In the genomic region with DNA sequence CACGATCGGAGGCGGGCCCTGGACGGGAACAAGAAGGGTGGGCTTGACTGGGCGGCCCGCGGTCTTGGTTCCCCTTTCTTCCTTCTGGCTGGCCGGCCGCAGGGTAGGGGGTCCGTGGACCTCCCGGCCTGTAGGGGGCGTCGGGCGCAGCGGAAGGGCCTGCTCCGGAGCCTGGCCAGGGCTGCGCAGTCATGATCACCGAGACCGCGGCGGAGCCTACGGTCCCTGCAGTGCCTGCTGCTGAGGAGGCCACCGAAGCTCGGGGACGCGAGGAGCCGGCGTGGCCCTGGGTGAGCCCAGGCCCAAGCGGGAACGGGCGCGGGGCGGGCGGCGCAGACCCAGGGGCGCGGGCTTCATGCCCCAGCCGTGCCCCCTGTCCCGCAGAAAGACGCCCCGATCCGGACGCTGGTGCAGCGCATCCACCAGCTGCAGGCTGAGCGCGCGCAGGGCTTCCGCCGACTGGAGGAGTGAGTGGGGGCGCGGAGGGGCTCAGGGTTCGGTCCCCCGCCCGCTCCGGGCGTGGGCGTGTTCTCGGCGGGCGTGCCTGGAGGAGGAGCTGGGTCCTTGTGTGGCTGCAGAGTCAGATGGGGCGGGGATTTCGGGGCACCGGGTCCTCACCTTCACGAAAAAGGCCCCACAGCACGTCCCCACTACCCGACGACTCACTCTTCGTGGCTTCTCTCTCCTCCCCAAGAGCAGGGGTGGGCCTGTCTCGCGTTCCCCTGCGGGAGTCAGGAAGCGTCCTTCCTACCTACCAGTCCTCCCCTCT, we compare ENCODE assay signal across 8 cellular contexts. TPM values are rescaled to one million over a fixed set of nuclear protein-coding genes. Genes with fewer than 3 reads are reported as not detected.
DNase-seq lines count a peak whose midpoint lies in the region; ATAC-seq, FAIRE-seq and TF ChIP-seq lines count a peak whose summit lies in the region.

A gene (plus strand): TSS at position 188 of the 769 bp plus-strand sequence. CDS start 4 bp downstream, at position 192.

- peaks cover 5% of the 10 kb centered on the region for H3K79me2 ChIP-seq in mammary epithelial cell (ENCODE audit: insufficient read depth, low read length)

- peak within 1 kb of the TSS; percentile 86 to 96 (median 92) for H3K4me3 Mint-ChIP-seq in immature natural killer cell

- POLR2A ChIA-PET in A549 (lab: Yijun Ruan, JAX): interaction anchor here (0.5 to 3.1 kb wide), 11 partner anchors 10 to 331 kb away, joined by 3 to 31 read pairs (median 3); a partner anchor contains a TSS

- H3K9me3 Mint-ChIP-seq in immature natural killer cell: no peaks in the 10 kb centered on the region

- in situ Hi-C loops in mammary epithelial cell (cut with MboI; ENCODE audit: low sequenced_read_pairs in 2 of 2): loop anchor here in 1 of 2 donors (10.0 kb wide), 1 partner anchor 134 kb away; no protein-coding TSS in a partner anchor

- no TSS peak for BruUV-seq in mammary epithelial cell (replicated peaks; lab: Mats Ljungman, UMichigan)

- no peak for FAIRE-seq in A549 (lab: Jason Lieb, UNC)

- dilution Hi-C loops in mammary epithelial cell (cut with HindIII; ENCODE audit: low sequenced_read_pairs): loop anchor here (5.0 kb wide), 5 partner anchors 54 to 169 kb away; no protein-coding TSS in a partner anchor

- H3K36me3 ChIP-seq in WERI-Rb-1: peaks cover 18% of the 10 kb centered on the region
- H3K36me3 ChIP-seq in mammary epithelial cell (ENCODE audit: insufficient read depth, low read length): peaks cover 2% of the 10 kb centered on the region
- peaks cover 0 to 23% (median 13%) of the 10 kb centered on the region in 6 donors for H3K36me3 ChIP-seq in spleen

- TF ChIP-seq CTCF in A549 (IDR thresholded peaks at IDR 0.05): peak; percentile 74
- TF ChIP-seq CTCF in WERI-Rb-1 (IDR thresholded peaks at IDR 0.05; ENCODE audit: low read depth, low read length): peak; percentile 86
- TF ChIP-seq CTCF in mammary epithelial cell (conservative IDR thresholded peaks at IDR 0.05 in 1 of 2, IDR thresholded peaks at IDR 0.05 in 1 of 2; ENCODE audit: extremely low read depth in 1 of 2, insufficient read depth in 1 of 2, low read depth in 1 of 2, low read length in 2 of 2): peak; percentile 69 to 85
- peak; percentile 78 to 97 (median 94) for TF ChIP-seq CTCF in spleen (IDR thresholded peaks at IDR 0.05 in 8 of 11, conservative IDR thresholded peaks at IDR 0.05 in 3 of 11)

- TF ChIP-seq RAD21 in A549 (conservative IDR thresholded peaks at IDR 0.05 in 1 of 2, IDR thresholded peaks at IDR 0.05 in 1 of 2): no peak; a peak in 1 of 5 replicates

- CTCF ChIA-PET in A549 (lab: Yijun Ruan, JAX): interaction anchor here (0.5 to 3.6 kb wide), 49 partner anchors 9 to 398 kb away, joined by 3 to 22 read pairs (median 4); a partner anchor contains a TSS
- CTCF ChIA-PET in mammary epithelial cell (lab: Charles Lee; ENCODE audit: low non-redundant PET): interaction anchor here (0.6 to 1.4 kb wide), 3 partner anchors 63 to 86 kb away, joined by 3 to 10 read pairs (median 3); no protein-coding TSS in a partner anchor

- no peaks in the 10 kb centered on the region for H4K20me1 ChIP-seq in mammary epithelial cell (ENCODE audit: insufficient read depth, low read length)

- H3K27me3 ChIP-seq in WERI-Rb-1 (ENCODE audit: insufficient read depth, low read depth, severe bottlenecking) (no peaks in the 10 kb centered on the region), mammary epithelial cell (ENCODE audit: insufficient read depth, low read length) (no peaks in the 10 kb centered on the region), spleen (replicated peaks in 1 of 7) (no peaks in the 10 kb centered on the region)

- ATAC-seq in A549: peak; percentile 75 to 85
- peak; percentile 72 for ATAC-seq in GM18519 (IDR thresholded peaks at IDR 0.05; ENCODE audit: low FRiP score, unreplicated experiment)
- ATAC-seq in HG03060 (IDR thresholded peaks at IDR 0.05; ENCODE audit: low read depth, unreplicated experiment): peak; percentile 43

- DNase-seq in A549 (ENCODE audit: low read depth in 1 of 2, low spot score in 1 of 2) (peak in 1 of 2 experiments; percentile 83), NCI-H2196 treated with DMSO at 0.1 percent for 48 hours (lab: John Stamatoyannopoulos, UW; ENCODE audit: unreplicated experiment) (peak; percentile 51), WERI-Rb-1 (peak; percentile 90), mammary epithelial cell (peak; percentile 66), immature natural killer cell (peak; percentile 82 to 85 (median 83)), spleen (peak; percentile 98)

- H3K4me3 ChIP-seq in A549 (peak within 1 kb of the TSS; percentile 96), WERI-Rb-1 (ENCODE audit: low read depth, low read length) (peak within 1 kb of the TSS; percentile 74), mammary epithelial cell (replicated peaks in 1 of 3; ENCODE audit: insufficient read depth in 1 of 3, low read depth in 2 of 3, low read length in 3 of 3) (peak within 1 kb of the TSS; percentile 72 to 89 (median 83)), spleen (peak within 1 kb of the TSS; percentile 77 to 98 (median 94))

- H3K4me2 ChIP-seq in A549: peak within 1 kb of the TSS; percentile 100
- H3K4me2 ChIP-seq in mammary epithelial cell (ENCODE audit: insufficient read depth, low read depth, low read length): peak within 1 kb of the TSS; percentile 94

- peak within 1 kb of the TSS; percentile 52 for H3K9ac ChIP-seq in mammary epithelial cell (ENCODE audit: insufficient read depth, low read length)

- H3K27me3 Mint-ChIP-seq in immature natural killer cell (ENCODE audit: low read depth in 3 of 3): peaks cover 0 to 9% (median 0%) of the 10 kb centered on the region in 3 donors

- TF ChIP-seq POLR2A in A549 (IDR thresholded peaks at IDR 0.05; ENCODE audit: low read length) (peak; percentile 80), spleen (IDR thresholded peaks at IDR 0.05) (peak; percentile 6 to 71 (median 62))

- H3K4me1 Mint-ChIP-seq in immature natural killer cell: peaks cover 29 to 33% of the 10 kb centered on the region in 2 donors

- 0% methylated on average over 9 of the region's 72 CpGs for WGBS in A549 (ENCODE audit: missing lambda C conversion rate)
- WGBS in mammary epithelial cell (ENCODE audit: low coverage, missing lambda C conversion rate): 2% methylated on average over 23 of the region's 72 CpGs
- 0 to 1% (median 0%) methylated on average over 21 to 72 of the region's 72 CpGs for WGBS in spleen, 5 donors

- peak within 1 kb of the TSS; percentile 96 for H2AFZ ChIP-seq in mammary epithelial cell (ENCODE audit: low read depth, low read length)

- H3K4me1 ChIP-seq in A549 (peaks cover 9% of the 10 kb centered on the region; the same call in 1 of the 3 replicates), mammary epithelial cell (ENCODE audit: insufficient read depth, low read length) (peaks cover 19% of the 10 kb centered on the region), spleen (peaks cover 18 to 58% (median 37%) of the 10 kb centered on the region in 6 donors)

- H3K36me3 Mint-ChIP-seq in immature natural killer cell: no peaks in the 10 kb centered on the region

- H3K27ac Mint-ChIP-seq in immature natural killer cell: peak within 1 kb of the TSS; percentile 91 to 97 (median 94)

- H3K27ac ChIP-seq in A549 (peak within 1 kb of the TSS; percentile 100), WERI-Rb-1 (peak within 1 kb of the TSS; percentile 88), mammary epithelial cell (ENCODE audit: insufficient read depth, low read depth, low read length) (peak within 1 kb of the TSS; percentile 35), spleen (peak within 1 kb of the TSS; percentile 89 to 96 (median 92))

- intact Hi-C loops in mammary epithelial cell (cut with micrococcal nuclease) (loop anchor here (1.0 to 2.0 kb wide), 4 partner anchors 17 to 128 kb away; a partner anchor contains a TSS), spleen (cut with DNase I; ENCODE audit: low total_unique reads) (no loop called here)

- no peaks in the 10 kb centered on the region for H3K9me3 ChIP-seq in A549
- H3K9me3 ChIP-seq in WERI-Rb-1 (ENCODE audit: severe bottlenecking): no peaks in the 10 kb centered on the region
- H3K9me3 ChIP-seq in mammary epithelial cell (replicated peaks; ENCODE audit: insufficient read depth, low read length): no peaks in the 10 kb centered on the region
- no peaks in the 10 kb centered on the region for H3K9me3 ChIP-seq in spleen

- no peak for TF ChIP-seq EP300 in A549 (IDR thresholded peaks at IDR 0.05)

TF ChIP-seq in A549, 52 proteins besides CTCF, POLR2A, EP300 and RAD21 (continues in another document):
- no peak for TF ChIP-seq MAFK (IDR thresholded peaks at IDR 0.05; ENCODE audit: partially characterized antibody)
- no peak for TF ChIP-seq NR3C1 (IDR thresholded peaks at IDR 0.05)
- no peak for TF ChIP-seq EHF (CRISPR knock-in tag; IDR thresholded peaks at IDR 0.05)
- 0 out of 2 replicates have a peak, but pooled peaks have one; percentile 7 for TF ChIP-seq NFE2L2 (conservative IDR thresholded peaks at IDR 0.05; ENCODE audit: low read length)
- TF ChIP-seq, protein P1, sequence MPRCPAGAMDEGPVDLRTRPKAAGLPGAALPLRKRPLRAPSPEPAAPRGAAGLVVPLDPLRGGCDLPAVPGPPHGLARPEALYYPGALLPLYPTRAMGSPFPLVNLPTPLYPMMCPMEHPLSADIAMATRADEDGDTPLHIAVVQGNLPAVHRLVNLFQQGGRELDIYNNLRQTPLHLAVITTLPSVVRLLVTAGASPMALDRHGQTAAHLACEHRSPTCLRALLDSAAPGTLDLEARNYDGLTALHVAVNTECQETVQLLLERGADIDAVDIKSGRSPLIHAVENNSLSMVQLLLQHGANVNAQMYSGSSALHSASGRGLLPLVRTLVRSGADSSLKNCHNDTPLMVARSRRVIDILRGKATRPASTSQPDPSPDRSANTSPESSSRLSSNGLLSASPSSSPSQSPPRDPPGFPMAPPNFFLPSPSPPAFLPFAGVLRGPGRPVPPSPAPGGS (IDR thresholded peaks at IDR 0.05): peak; percentile 60; the same call in 1 of the 3 replicates
- TF ChIP-seq, protein P2, sequence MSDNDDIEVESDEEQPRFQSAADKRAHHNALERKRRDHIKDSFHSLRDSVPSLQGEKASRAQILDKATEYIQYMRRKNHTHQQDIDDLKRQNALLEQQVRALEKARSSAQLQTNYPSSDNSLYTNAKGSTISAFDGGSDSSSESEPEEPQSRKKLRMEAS (IDR thresholded peaks at IDR 0.05): peak; percentile 35; the same call in 1 of the 2 replicates
- no peak for TF ChIP-seq NPAS2 (CRISPR knock-in tag; IDR thresholded peaks at IDR 0.05; ENCODE audit: borderline replicate concordance)

RNA-seq across cellular contexts. Expression of the gene that starts here (rescaled TPM):
- 13.3 and 23.1 TPM in 2 replicates for polyA plus RNA-seq in A549 (2011; rRNA removed)
- polyA plus RNA-seq in A549 (2012; cell fraction: cytosol; rRNA removed): 91.8 and 94.7 TPM in 2 replicates
- 175 and 211 TPM in 2 replicates for polyA plus RNA-seq in A549 (2012; cell fraction: nucleus; rRNA removed)
- 47.3 to 50.3 TPM (median 47.7 TPM) in 3 replicates for polyA plus RNA-seq in A549 (2017; fragmentation: RNase III; extraction: RNeasy Plus Mini Kit Qiagen cat#74134 plus additional on column Dnase treatment)
- 3.1 and 4.9 TPM in 2 replicates for polyA minus RNA-seq in A549 (2011; rRNA and poly(A)+ RNA removed)
- total RNA-seq in mammary epithelial cell: 10 to 100 TPM; 30.0 to 59.0 TPM
- 49.0 TPM for polyA plus RNA-seq in mammary epithelial cell
- 4.3 TPM for polyA minus RNA-seq in mammary epithelial cell
- 100 to 1,000 TPM; 123 to 175 (median 146) TPM for polyA plus RNA-seq in immature natural killer cell
- 100 to 1,000 TPM in 1 of 7 donors, 10 to 100 TPM in 6; 65.4 to 103 (median 78.7) TPM for total RNA-seq in spleen
- 100 to 1,000 TPM; 127 to 182 (median 160) TPM for polyA plus RNA-seq in spleen

Comparison
In these comparisons a context has a peak if more than half of its experiments do, and no peak if none do; other contexts are left out.
1. H3K27ac ChIP-seq: peak in every context shown above with its lines; median percentile 100 in A549; 92 in spleen; 88 in WERI-Rb-1; 35 in mammary epithelial cell.